ENCODE assay signal across 8 cellular contexts in genomic region chr1:151165738-151166505, GRCh38. TPM values are rescaled to one million over a fixed set of nuclear protein-coding genes. Genes with fewer than 3 reads are reported as not detected.
A peak's percentile ranks its signal among the peaks of the same experiment; 100 is the strongest.
DNase-seq lines count a peak whose midpoint lies in the region; ATAC-seq and TF ChIP-seq lines count a peak whose summit lies in the region.

TSS of gene LYSMD1 (minus strand) at chr1:151165902. CDS start at chr1:151165258, 644 bp downstream.
TSS of gene SCNM1 (plus strand) at chr1:151166144. CDS start at chr1:151166153, 9 bp downstream.

- WGBS in prostate gland: 0% methylated on average over 38 of the region's 38 CpGs

- ATAC-seq in GM18499 (IDR thresholded peaks at IDR 0.05; ENCODE audit: insufficient read depth, unreplicated experiment) (peak; percentile 79), HG02938 (IDR thresholded peaks at IDR 0.05; ENCODE audit: unreplicated experiment) (peak; percentile 78)

- peak; percentile 33 for TF ChIP-seq POLR2A in prostate gland (IDR thresholded peaks at IDR 0.05)

- TF ChIP-seq CTCF in right atrium auricular region (IDR thresholded peaks at IDR 0.05): peak in 1 of 2 donors; percentile 18
- peak in 3 of 4 experiments; percentile 15 to 66 (median 53) for TF ChIP-seq CTCF in prostate gland (IDR thresholded peaks at IDR 0.05)

- H3K4me3 ChIP-seq in right atrium auricular region: peak within 1 kb of the TSS; percentile 50 to 81
- peak within 1 kb of the TSS; percentile 65 to 82 for H3K4me3 ChIP-seq in prostate gland

- H3K36me3 ChIP-seq in right atrium auricular region: peaks cover 22% of the 10 kb centered on the region
- H3K36me3 ChIP-seq in prostate gland: peaks cover 0 to 4% of the 10 kb centered on the region in 2 donors

- H3K4me1 ChIP-seq in right atrium auricular region (peaks cover 0 to 31% of the 10 kb centered on the region in 2 donors), prostate gland (replicated peaks) (peaks cover 6% of the 10 kb centered on the region)

- no peaks in the 10 kb centered on the region for H3K27me3 ChIP-seq in right atrium auricular region
- H3K27me3 ChIP-seq in prostate gland (replicated peaks; ENCODE audit: insufficient read depth): no peaks in the 10 kb centered on the region

- DNase-seq in NCI-H187 (lab: John Stamatoyannopoulos, UW) (peak; percentile 98 to 99), T-helper 2 cell (peak; percentile 85 to 100 (median 94)), anterior cingulate cortex (lab: John Stamatoyannopoulos, UW) (peak; percentile 88 to 99 (median 96)), right atrium auricular region (ENCODE audit: low spot score) (peak; percentile 98), prostate gland (ENCODE audit: low spot score) (peak; percentile 98), ureter (ENCODE audit: low spot score) (peak; percentile 98)

- intact Hi-C loops in prostate gland (cut with DNase I): no loop called here

- H3K27ac ChIP-seq in right atrium auricular region: peak within 1 kb of the TSS; percentile 92 to 95
- peak within 1 kb of the TSS; percentile 86 to 90 for H3K27ac ChIP-seq in prostate gland

- H3K9me3 ChIP-seq in right atrium auricular region (no peaks in the 10 kb centered on the region), prostate gland (no peaks in the 10 kb centered on the region)

RNA-seq across cellular contexts. Expression of gene LYSMD1, which starts in this region (rescaled TPM):
- total RNA-seq in right atrium auricular region: 10 to 100 TPM; 14.6 to 16.1 TPM
- 10 to 100 TPM in 1 of 2 donors, 1 to 10 TPM in 1; 7.3 to 19.3 TPM for total RNA-seq in prostate gland
- 12.0 TPM for total RNA-seq in ureter

RNA-seq across cellular contexts. Expression of gene SCNM1, which starts in this region (rescaled TPM):
- total RNA-seq in right atrium auricular region (10 to 100 TPM; 14.4 to 14.7 TPM), prostate gland (10 to 100 TPM; 25.1 to 39.5 TPM), ureter (24.2 TPM)

Comparison
In these comparisons a context has a peak if more than half of its experiments do, and no peak if none do; other contexts are left out.
1. Peak in every context shown above with its lines: DNase-seq, ATAC-seq, H3K4me3 ChIP-seq and H3K27ac ChIP-seq.